ENCODE assay signal across 7 cellular contexts in the genomic region with DNA sequence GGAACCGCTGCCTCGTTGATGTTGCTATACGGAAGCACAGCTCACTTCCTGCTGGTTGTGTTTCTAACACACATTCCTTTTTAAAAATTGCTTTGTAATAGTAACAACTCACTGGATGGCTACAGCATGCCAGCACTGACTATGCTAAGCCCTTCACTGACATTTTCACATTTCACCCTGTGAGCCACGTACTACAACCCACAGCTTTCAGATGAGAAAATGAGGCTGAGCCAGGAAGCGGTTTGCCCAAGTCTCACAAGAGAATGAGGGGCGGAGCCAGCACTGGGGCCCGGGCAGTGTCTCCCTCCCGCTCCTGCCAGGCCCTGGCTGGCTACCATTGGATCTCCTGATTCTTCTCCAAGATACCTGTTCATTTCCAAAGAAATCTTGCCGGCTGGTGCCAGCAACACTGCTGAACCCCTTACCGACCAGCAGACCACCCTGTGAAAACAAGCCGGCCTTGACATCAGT. TPM values are rescaled to one million over a fixed set of nuclear protein-coding genes. Genes with fewer than 3 reads are reported as not detected.
DNase-seq lines count a peak whose midpoint lies in the region; ATAC-seq and TF ChIP-seq lines count a peak whose summit lies in the region.

No MANE protein-coding gene starts in this region.

- peak; percentile 35 for DNase-seq in NK-92 (lab: John Stamatoyannopoulos, UW; ENCODE audit: unreplicated experiment)
- peak; percentile 89 for DNase-seq in activated CD8-positive, alpha-beta memory T cell treated with anti-CD3 and anti-CD28 coated beads, Interleukin-2, amount 50 U/mL, for 48 hours
- DNase-seq in nephron progenitor cell, result peak; percentile 45

- H3K27me3 Mint-ChIP-seq in nephron progenitor cell (ENCODE audit: low read depth, poor library complexity), result peaks cover 4% of the 10 kb centered on the region
- no peaks in the 10 kb centered on the region for H3K27me3 Mint-ChIP-seq in stimulated activated naive CD8-positive, alpha-beta T cell treated with anti-CD3 and anti-CD28 coated beads, Interleukin-15, Interleukin-2, amounts not matched to agents 100 ng/mL and 50 ng/mL, for 24 hours

- peaks cover 22% of the 10 kb centered on the region for H3K36me3 Mint-ChIP-seq in nephron progenitor cell (ENCODE audit: low read depth)
- H3K36me3 Mint-ChIP-seq in stimulated activated naive CD8-positive, alpha-beta T cell treated with anti-CD3 and anti-CD28 coated beads, Interleukin-15, Interleukin-2, amounts not matched to agents 100 ng/mL and 50 ng/mL, for 24 hours (ENCODE audit: low read depth), result peaks cover 26% of the 10 kb centered on the region

- H3K4me1 Mint-ChIP-seq in nephron progenitor cell, result peaks cover 29% of the 10 kb centered on the region
- H3K4me1 Mint-ChIP-seq in stimulated activated naive CD8-positive, alpha-beta T cell treated with anti-CD3 and anti-CD28 coated beads, Interleukin-15, Interleukin-2, amounts not matched to agents 100 ng/mL and 50 ng/mL, for 24 hours (ENCODE audit: low read depth), result peaks cover 48% of the 10 kb centered on the region

- H3K4me3 ChIP-seq in esophagus (ENCODE audit: low read depth in 1 of 2, low read length in 2 of 2), result peak overlapping the region in 1 of 2 donors; percentile 22

- peaks cover 7 to 8% of the 10 kb centered on the region in 2 donors for H3K4me1 ChIP-seq in esophagus (ENCODE audit: control insufficient read depth in 2 of 2, insufficient read depth in 2 of 2, low read length in 1 of 2)

- TF ChIP-seq CTCF in nephron progenitor cell (IDR thresholded peaks at IDR 0.05), result no peak

- peaks cover 11% of the 10 kb centered on the region for H3K9me3 Mint-ChIP-seq in nephron progenitor cell
- peaks cover 2% of the 10 kb centered on the region for H3K9me3 Mint-ChIP-seq in stimulated activated naive CD8-positive, alpha-beta T cell treated with anti-CD3 and anti-CD28 coated beads, Interleukin-15, Interleukin-2, amounts not matched to agents 100 ng/mL and 50 ng/mL, for 24 hours

- ATAC-seq in GM18520 (IDR thresholded peaks at IDR 0.05; ENCODE audit: unreplicated experiment), result peak; percentile 77
- peak; percentile 85 for ATAC-seq in HG02885 (IDR thresholded peaks at IDR 0.05; ENCODE audit: poor library complexity, unreplicated experiment)

- peaks cover 6 to 16% of the 10 kb centered on the region in 2 donors for H3K36me3 ChIP-seq in esophagus (ENCODE audit: control insufficient read depth in 2 of 2, insufficient read depth in 2 of 2, low read length in 1 of 2)

- H3K27ac ChIP-seq in esophagus (ENCODE audit: low read depth in 2 of 2, low read length in 1 of 2), result peak overlapping the region; percentile 41 to 57

- 9 to 11% methylated on average over 11 of the region's 11 CpGs for WGBS in esophagus, 2 donors

- H3K9me3 ChIP-seq in esophagus (ENCODE audit: control insufficient read depth in 2 of 2, insufficient read depth in 1 of 2, low read depth in 1 of 2, low read length in 1 of 2), result no peaks in the 10 kb centered on the region

- H3K27me3 ChIP-seq in esophagus (ENCODE audit: control insufficient read depth in 1 of 2, insufficient read depth in 2 of 2, low read length in 2 of 2), result no peaks in the 10 kb centered on the region

- no peak overlapping the region for H3K4me3 Mint-ChIP-seq in nephron progenitor cell
- peak overlapping the region; percentile 80 for H3K4me3 Mint-ChIP-seq in stimulated activated naive CD8-positive, alpha-beta T cell treated with anti-CD3 and anti-CD28 coated beads, Interleukin-15, Interleukin-2, amounts not matched to agents 100 ng/mL and 50 ng/mL, for 24 hours

- peak overlapping the region; percentile 82 for H3K27ac Mint-ChIP-seq in nephron progenitor cell
- peak overlapping the region; percentile 98 for H3K27ac Mint-ChIP-seq in stimulated activated naive CD8-positive, alpha-beta T cell treated with anti-CD3 and anti-CD28 coated beads, Interleukin-15, Interleukin-2, amounts not matched to agents 100 ng/mL and 50 ng/mL, for 24 hours

RNA-seq across cellular contexts. Expression of gene FAM78A, which starts 38.3 kb away (rescaled TPM):
- polyA plus RNA-seq in esophagus, result under 1 TPM; 0.62 to 0.86 TPM

RNA-seq across cellular contexts. Expression of gene PLPP7, which starts 51.6 kb away (rescaled TPM):
- under 1 TPM; 0.47 to 0.73 TPM for polyA plus RNA-seq in esophagus

Comparison
In these comparisons a context has a peak if more than half of its experiments do, and no peak if none do; other contexts are left out.
1. DNase-seq: peak in every context shown above with its lines; median percentile 89 in activated CD8-positive, alpha-beta memory T cell treated with anti-CD3 and anti-CD28 coated beads, Interleukin-2, amount 50 U/mL, for 48 hours; 45 in nephron progenitor cell; 35 in NK-92.